In genomic region chr6:109362102-109362884, GRCh38 we compare ENCODE assay signal across 18 cellular contexts. TPM values are rescaled to one million over a fixed set of nuclear protein-coding genes. Genes with fewer than 3 reads are reported as not detected.
DNase-seq lines count a peak whose midpoint lies in the region; ATAC-seq, FAIRE-seq and TF ChIP-seq lines count a peak whose summit lies in the region.
"Had no signal": no experiment of that assay in that cellular context is flagged by ENCODE, and none has a peak within 500 bp of the region (broad histone marks: within the 10 kb centered on the region; RNA-seq: fewer than 3 reads in every experiment).

No MANE protein-coding gene starts in this region.

- H3K36me3 ChIP-seq in H1 (ENCODE audit: control insufficient read depth in 2 of 4, insufficient read depth in 4 of 4, low read length in 3 of 4) = peaks cover 4 to 47% (median 24%) of the 10 kb centered on the region in 4 experiments; a peak in 7 of 8 replicates
- peaks cover 23% of the 10 kb centered on the region for H3K36me3 ChIP-seq in A673 (ENCODE audit: insufficient read depth, low read length, poor library complexity, severe bottlenecking)

- H3K18ac ChIP-seq in H1 (ENCODE audit: extremely low read depth, low read length) = no peak overlapping the region

- no peak overlapping the region for H4K91ac ChIP-seq in H1 (replicated peaks; ENCODE audit: insufficient read length, low read length)

- no peak overlapping the region for H2BK15ac ChIP-seq in H1 (ENCODE audit: low read length)

- no peak overlapping the region for H3K4me2 ChIP-seq in H1 (ENCODE audit: insufficient read depth in 1 of 2, low read depth in 2 of 2, low read length in 2 of 2)
- H3K4me2 ChIP-seq: A549 had no signal

- H3K4me3 Mint-ChIP-seq in activated naive CD8-positive, alpha-beta T cell treated with anti-CD3 and anti-CD28 coated beads, Interleukin-2, amount 10 ng/mL, durations not matched to agents 7 days and 5 days = no peak overlapping the region
- H3K4me3 Mint-ChIP-seq in activated naive CD8-positive, alpha-beta T cell treated with anti-CD3 and anti-CD28 coated beads, Interleukin-2, amount 50 U/mL, for 24 hours = no peak overlapping the region
- no peak overlapping the region for H3K4me3 Mint-ChIP-seq in CD4-positive, alpha-beta T cell

- intact Hi-C loops in sciatic nerve (cut with DNase I) (no loop called here), A673 (cut with micrococcal nuclease; ENCODE audit: unreplicated experiment) (no loop called here)
- intact Hi-C loops in CD4-positive, alpha-beta T cell (cut with DNase I, micrococcal nuclease) = no loop called here

- H3K9me3 ChIP-seq in H1 (ENCODE audit: insufficient read depth in 2 of 2, low read depth in 1 of 2, low read length in 1 of 2) (0 out of 4 replicates have a peak, but pooled peaks cover 0 to 4% of the 10 kb centered on the region in 2 experiments), A673 (ENCODE audit: low read depth, low read length, poor library complexity, severe bottlenecking) (no peaks in the 10 kb centered on the region)
- no peaks in the 10 kb centered on the region for H3K9me3 ChIP-seq in CD4-positive, alpha-beta T cell (ENCODE audit: control insufficient read depth, low read length)

- H3K4ac ChIP-seq in H1 (replicated peaks; ENCODE audit: insufficient read length, low read depth, low read length) = no peak overlapping the region

- CTCF ChIA-PET in H1 (lab: Charles Lee; ENCODE audit: partially characterized antibody) = interaction anchor here (1.1 to 3.0 kb wide), 5 partner anchors 22 to 216 kb away, joined by 3 to 13 read pairs (median 4); no protein-coding TSS in a partner anchor
- CTCF ChIA-PET in CD4-positive, alpha-beta T cell (lab: Charles Lee) = no interaction called here
- CTCF ChIA-PET in A673 (lab: Charles Lee) = no interaction called here

- no peak for TF ChIP-seq RAD21 in H1 (IDR thresholded peaks at IDR 0.05 in 1 of 2, conservative IDR thresholded peaks at IDR 0.05 in 1 of 2; ENCODE audit: low read depth in 2 of 2, low read length in 2 of 2)

- no peaks in the 10 kb centered on the region for H3K4me1 ChIP-seq in H1 (replicated peaks in 1 of 4; ENCODE audit: control insufficient read depth in 3 of 4, insufficient read depth in 4 of 4, low read length in 3 of 4)
- no peaks in the 10 kb centered on the region for H3K4me1 ChIP-seq in A673 (ENCODE audit: insufficient read depth, low read length, poor library complexity, severe bottlenecking)
- H3K4me1 ChIP-seq: A549 had no signal

- H3K27me3 Mint-ChIP-seq in activated naive CD8-positive, alpha-beta T cell treated with anti-CD3 and anti-CD28 coated beads, Interleukin-2, amount 10 ng/mL, durations not matched to agents 7 days and 5 days = no peaks in the 10 kb centered on the region
- no peaks in the 10 kb centered on the region for H3K27me3 Mint-ChIP-seq in activated naive CD8-positive, alpha-beta T cell treated with anti-CD3 and anti-CD28 coated beads, Interleukin-2, amount 50 U/mL, for 24 hours
- no peaks in the 10 kb centered on the region for H3K27me3 Mint-ChIP-seq in CD4-positive, alpha-beta T cell

- POLR2A ChIA-PET in activated naive CD8-positive, alpha-beta T cell treated with anti-CD3 and anti-CD28 coated beads, Interleukin-2, amount 10 ng/mL, durations not matched to agents 7 days and 5 days (lab: Charles Lee) = interaction anchor here (0.6 to 1.9 kb wide), 7 partner anchors 10 to 152 kb away, joined by 3 to 6 read pairs (median 5); partner anchors contain the start of gene CD164
- POLR2A ChIA-PET in H1 (lab: Charles Lee; ENCODE audit: partially characterized antibody) (interaction anchor here (1.0 to 3.5 kb wide), 3 partner anchors 12 to 20 kb away, joined by 3 to 12 read pairs (median 4); partner anchors contain the start of gene CD164), A673 (lab: Charles Lee; ENCODE audit: low non-redundant PET) (interaction anchor here (0.6 kb wide), 1 partner anchor 93 kb away, joined by 3 read pairs; no protein-coding TSS in a partner anchor)
- POLR2A ChIA-PET in CD4-positive, alpha-beta T cell (lab: Charles Lee) = interaction anchor here (2.8 kb wide), 1 partner anchor 20 kb away, joined by 18 read pairs; the partner anchor contains the start of gene CD164

- H2BK5ac ChIP-seq in H1 (ENCODE audit: low read depth, low read length) = no peak overlapping the region

- H3K36me3 Mint-ChIP-seq in activated naive CD8-positive, alpha-beta T cell treated with anti-CD3 and anti-CD28 coated beads, Interleukin-2, amount 10 ng/mL, durations not matched to agents 7 days and 5 days = peaks cover 84% of the 10 kb centered on the region
- peaks cover 86% of the 10 kb centered on the region for H3K36me3 Mint-ChIP-seq in activated naive CD8-positive, alpha-beta T cell treated with anti-CD3 and anti-CD28 coated beads, Interleukin-2, amount 50 U/mL, for 24 hours (ENCODE audit: low read depth)
- H3K36me3 Mint-ChIP-seq in CD4-positive, alpha-beta T cell (ENCODE audit: low read depth) = peaks cover 98% of the 10 kb centered on the region

- H3K27ac Mint-ChIP-seq in activated naive CD8-positive, alpha-beta T cell treated with anti-CD3 and anti-CD28 coated beads, Interleukin-2, amount 10 ng/mL, durations not matched to agents 7 days and 5 days = peak overlapping the region; percentile 42
- H3K27ac Mint-ChIP-seq in activated naive CD8-positive, alpha-beta T cell treated with anti-CD3 and anti-CD28 coated beads, Interleukin-2, amount 50 U/mL, for 24 hours = no peak overlapping the region
- no peak overlapping the region for H3K27ac Mint-ChIP-seq in CD4-positive, alpha-beta T cell

- H3K4me1 Mint-ChIP-seq in activated naive CD8-positive, alpha-beta T cell treated with anti-CD3 and anti-CD28 coated beads, Interleukin-2, amount 10 ng/mL, durations not matched to agents 7 days and 5 days = peaks cover 17% of the 10 kb centered on the region
- peaks cover 14% of the 10 kb centered on the region for H3K4me1 Mint-ChIP-seq in activated naive CD8-positive, alpha-beta T cell treated with anti-CD3 and anti-CD28 coated beads, Interleukin-2, amount 50 U/mL, for 24 hours
- H3K4me1 Mint-ChIP-seq in CD4-positive, alpha-beta T cell (ENCODE audit: low read depth) = peaks cover 27% of the 10 kb centered on the region

- H3K27me3 ChIP-seq in H1 (replicated peaks in 1 of 4; ENCODE audit: control insufficient read depth in 3 of 4, extremely low read depth in 1 of 4, insufficient read depth in 3 of 4, low read length in 3 of 4) (no peaks in the 10 kb centered on the region), A673 (replicated peaks; ENCODE audit: insufficient read depth, low read depth, low read length, poor library complexity) (no peaks in the 10 kb centered on the region)
- H3K27me3 ChIP-seq in CD4-positive, alpha-beta T cell (ENCODE audit: control insufficient read depth, insufficient read depth, low read length) = no peaks in the 10 kb centered on the region

- no peak overlapping the region for H3K9ac ChIP-seq in H1 (replicated peaks in 1 of 4; ENCODE audit: extremely low read depth in 1 of 4, low read depth in 3 of 4, low read length in 3 of 4)
- H3K9ac ChIP-seq: GM23248 had no signal

- no peak overlapping the region for H4K5ac ChIP-seq in H1 (ENCODE audit: insufficient read length, low read depth, low read length)

- no TSS peak for BruUV-seq in A673 (replicated peaks; lab: Mats Ljungman, UMichigan)

- ATAC-seq in activated naive CD8-positive, alpha-beta T cell treated with anti-CD3 and anti-CD28 coated beads, Interleukin-2, amount 10 ng/mL, durations not matched to agents 7 days and 5 days (ENCODE audit: low read depth) = no peak
- no peak for ATAC-seq in activated naive CD8-positive, alpha-beta T cell treated with anti-CD3 and anti-CD28 coated beads, Interleukin-2, amount 50 U/mL, for 24 hours
- peak; percentile 32 for ATAC-seq in sciatic nerve
- no peak for ATAC-seq in CD4-positive, alpha-beta T cell (ENCODE audit: poor library complexity)
- ATAC-seq: A549 had no signal

- TF ChIP-seq CTCF in H1 (IDR thresholded peaks at IDR 0.05; ENCODE audit: control extremely low read depth in 1 of 3, insufficient read depth in 1 of 3, low read depth in 1 of 3, low read length in 3 of 3) (no peak), A673 (conservative IDR thresholded peaks at IDR 0.05; ENCODE audit: low read depth, low read length) (no peak)
- no peak for TF ChIP-seq CTCF in CD4-positive, alpha-beta T cell (IDR thresholded peaks at IDR 0.05)

- no peak overlapping the region for H2AFZ ChIP-seq in H1 (ENCODE audit: low read length)
- H2AFZ ChIP-seq: GM23248 had no signal

- no peak overlapping the region for H2BK20ac ChIP-seq in H1 (ENCODE audit: low read length)

- no peak for TF ChIP-seq POLR2A in H1 (IDR thresholded peaks at IDR 0.05; ENCODE audit: control extremely low read depth in 1 of 2, low read depth in 2 of 2, low read length in 2 of 2)

- H2BK12ac ChIP-seq in H1 (ENCODE audit: low read depth, low read length) = no peak overlapping the region

- 94% methylated on average over 7 of the region's 7 CpGs; no CpG with 5 or more reads in 1 of the 2 experiments for WGBS in H1 (ENCODE audit: extremely low coverage in 1 of 2, insufficient coverage in 1 of 2, insufficient read length in 1 of 2, insufficient replicate concordance in 2 of 2, low coverage in 1 of 2, low lambda C conversion rate in 2 of 2, missing lambda C conversion rate in 1 of 2), 2 experiments

- H4K20me1 ChIP-seq in H1 (replicated peaks in 1 of 2; ENCODE audit: control insufficient read depth in 1 of 2, insufficient read depth in 2 of 2, low read length in 2 of 2) = no peaks in the 10 kb centered on the region

- FAIRE-seq in H1 (lab: Jason Lieb, UNC) = no peak
- FAIRE-seq: A549 had no signal

- no peak overlapping the region for H3K14ac ChIP-seq in H1 (ENCODE audit: insufficient read length)

- H3K79me2 ChIP-seq in H1 (ENCODE audit: control insufficient read depth in 1 of 2, insufficient read depth in 2 of 2, low read length in 2 of 2) = no peaks in the 10 kb centered on the region

- H4K8ac ChIP-seq in H1 (ENCODE audit: extremely low read depth, insufficient read depth, low read length) = no peak overlapping the region

- H3K4me3 ChIP-seq in H1 (ENCODE audit: extremely low read depth in 1 of 4, insufficient read depth in 2 of 4, low read depth in 3 of 4, low read length in 4 of 4) (no peak overlapping the region), A673 (ENCODE audit: low read depth, low read length, poor library complexity, severe bottlenecking) (no peak overlapping the region)
- H3K4me3 ChIP-seq: A549, GM23248 had no signal

- no peaks in the 10 kb centered on the region for H3K79me1 ChIP-seq in H1 (ENCODE audit: low read depth, low read length)

- H3K23ac ChIP-seq in H1 (ENCODE audit: insufficient read length) = no peak overlapping the region

- H2AK5ac ChIP-seq in H1 (ENCODE audit: low read depth, low read length) = no peak overlapping the region

- H2BK120ac ChIP-seq in H1 (replicated peaks; ENCODE audit: low read depth, low read length) = no peak overlapping the region

- peak overlapping the region; percentile 60 for H3K56ac ChIP-seq in H1 (replicated peaks; ENCODE audit: insufficient read length, low read depth, low read length)

- peaks cover 7% of the 10 kb centered on the region for H3K9me3 Mint-ChIP-seq in activated naive CD8-positive, alpha-beta T cell treated with anti-CD3 and anti-CD28 coated beads, Interleukin-2, amount 10 ng/mL, durations not matched to agents 7 days and 5 days
- no peaks in the 10 kb centered on the region for H3K9me3 Mint-ChIP-seq in activated naive CD8-positive, alpha-beta T cell treated with anti-CD3 and anti-CD28 coated beads, Interleukin-2, amount 50 U/mL, for 24 hours
- H3K9me3 Mint-ChIP-seq in CD4-positive, alpha-beta T cell = no peaks in the 10 kb centered on the region

- TF ChIP-seq EP300 in H1 (IDR thresholded peaks at IDR 0.05; ENCODE audit: borderline replicate concordance in 1 of 2, low read depth in 2 of 2, low read length in 2 of 2) = no peak

- no peak for DNase-seq in activated naive CD8-positive, alpha-beta T cell treated with anti-CD3 and anti-CD28 coated beads, Interleukin-2, amount 10 ng/mL, durations not matched to agents 7 days and 5 days
- no peak for DNase-seq in activated naive CD8-positive, alpha-beta T cell treated with anti-CD3 and anti-CD28 coated beads, Interleukin-2, amount 50 U/mL, for 24 hours
- DNase-seq in G401 (ENCODE audit: low spot score) = peak; percentile 15
- no peak for DNase-seq in H1 (ENCODE audit: low read depth in 1 of 2, low spot score in 2 of 2)
- no peak for DNase-seq in sciatic nerve (ENCODE audit: low spot score)
- no peak for DNase-seq in CD4-positive, alpha-beta T cell
- DNase-seq in A673 (ENCODE audit: low spot score) = no peak
- DNase-seq: Calu3, GDM1, GM23248, KG1, NCI-H1048, NCI-H226, NCI-H526 treated with DMSO at 0.1 percent for 48 hours, OCI-M1, RPMI8226 had no signal

- in situ Hi-C loops in G401 (cut with HindIII; ENCODE audit: low sequenced_read_pairs) = no loop called here

- H3K23me2 ChIP-seq in H1 (ENCODE audit: low read depth, low read length) = no peaks in the 10 kb centered on the region

- H3K27ac ChIP-seq in H1 (ENCODE audit: low read depth, low read length) (no peak overlapping the region), A673 (ENCODE audit: low read depth, low read length, poor library complexity, severe bottlenecking) (no peak overlapping the region)
- no peak overlapping the region for H3K27ac ChIP-seq in CD4-positive, alpha-beta T cell (ENCODE audit: low read depth, low read length)
- H3K27ac ChIP-seq: A549, GM23248, HL-60 had no signal

RNA-seq across cellular contexts. Expression of gene CD164, which starts 20.0 kb away (rescaled TPM):
- 100 to 1,000 TPM; 250 to 252 TPM for total RNA-seq in activated naive CD8-positive, alpha-beta T cell treated with anti-CD3 and anti-CD28 coated beads, Interleukin-2, amount 10 ng/mL, durations not matched to agents 7 days and 5 days
- total RNA-seq in G401 (2014; rRNA removed; shearing (Covaris generic)) = 153 and 190 TPM in 2 replicates
- 90.1 and 94.3 TPM in 2 replicates for total RNA-seq in H1 (2021; fragmentation: NEBNext Ultra II Directional; extraction: Animal tissue kit (Norgen Biotek cat#: 25700))
- polyA plus RNA-seq in H1 (2011; rRNA removed) = 49.1 and 69.3 TPM in 2 replicates
- 63.1 TPM for polyA plus RNA-seq in H1 (2011; cell fraction: cytosol; rRNA removed)
- 65.1 TPM for polyA plus RNA-seq in H1 (2011; cell fraction: nucleus; rRNA removed)
- polyA plus RNA-seq in H1 (2012, experiment 1 of 2) = 41.5 to 82.8 TPM (median 60.4 TPM) in 4 replicates
- 10.3 TPM for polyA plus RNA-seq in H1 (2012, experiment 2 of 2)
- polyA plus RNA-seq in H1 (2013, experiment 1 of 2) = 105 TPM
- polyA plus RNA-seq in H1 (2013, experiment 2 of 2) = 110 TPM
- polyA minus RNA-seq in H1 (2011; rRNA and poly(A)+ RNA removed) = 92.1 and 121 TPM in 2 replicates
- polyA minus RNA-seq in H1 (2011; cell fraction: cytosol; rRNA and poly(A)+ RNA removed) = 126 TPM
- 78.8 TPM for polyA minus RNA-seq in H1 (2011; cell fraction: nucleus; rRNA and poly(A)+ RNA removed)
- total RNA-seq in sciatic nerve = 175 TPM
- 100 to 1,000 TPM; 179 to 183 TPM for total RNA-seq in CD4-positive, alpha-beta T cell
- 154 and 176 TPM in 2 replicates for total RNA-seq in A673 (2021)
